In genomic region chr3:113238503-113238902, GRCh38 we compare ENCODE assay signal across 27 cellular contexts. TPM values are rescaled to one million over a fixed set of nuclear protein-coding genes. Genes with fewer than 3 reads are reported as not detected.
"Had no signal": no experiment of that assay in that cellular context is flagged by ENCODE, and none has a peak within 500 bp of the region (broad histone marks: within the 10 kb centered on the region; RNA-seq: fewer than 3 reads in every experiment).

No MANE protein-coding gene starts in this region.

- ATAC-seq: activated CD8-positive, alpha-beta memory T cell treated with anti-CD3 and anti-CD28 coated beads, Interleukin-2, amount 10 ng/mL, durations not matched to agents 7 days and 5 days; activated CD8-positive, alpha-beta T cell treated with anti-CD3 and anti-CD28 coated beads for 36 hours; activated naive CD8-positive, alpha-beta T cell treated with anti-CD3 and anti-CD28 coated beads, Interleukin-2, amount 50 U/mL, for 24 hours; esophagus mucosa; left lung; naive thymus-derived CD8-positive, alpha-beta T cell; right cardiac atrium; stimulated activated naive CD8-positive, alpha-beta T cell treated with anti-CD3 and anti-CD28 coated beads, Interleukin-15, amount 100 ng/mL, for 72 hours had no signal

- H3K36me3 ChIP-seq: left lung, neutrophil, ovary had no signal

- H3K27ac Mint-ChIP-seq: activated CD4-positive, alpha-beta T cell treated with anti-CD3 and anti-CD28 coated beads, Interleukin-2, amount 10 ng/mL, durations not matched to agents 7 days and 5 days; activated CD8-positive, alpha-beta memory T cell treated with anti-CD3 and anti-CD28 coated beads, Interleukin-2, amount 10 ng/mL, durations not matched to agents 7 days and 5 days; activated CD8-positive, alpha-beta T cell treated with anti-CD3 and anti-CD28 coated beads for 36 hours; activated naive CD8-positive, alpha-beta T cell treated with anti-CD3 and anti-CD28 coated beads, Interleukin-2, amount 50 U/mL, for 24 hours; activated T-helper 1 cell treated with anti-CD3 and anti-CD28 coated beads, Interleukin-12 subunit alpha, Interleukin-12 subunit beta, Interleukin-2, Interleukin-4 antibody, amounts not matched to agents 30 ng/mL and 10 ng/mL and 1 ng/mL, durations not matched to agents 14 hours and 24 hours and 36 hours; naive thymus-derived CD8-positive, alpha-beta T cell; stimulated activated naive CD8-positive, alpha-beta T cell treated with anti-CD3 and anti-CD28 coated beads, Interleukin-15, amount 100 ng/mL, for 72 hours had no signal

- H3K9me3 Mint-ChIP-seq: activated CD4-positive, alpha-beta T cell treated with anti-CD3 and anti-CD28 coated beads, Interleukin-2, amount 10 ng/mL, durations not matched to agents 7 days and 5 days; activated CD8-positive, alpha-beta T cell treated with anti-CD3 and anti-CD28 coated beads for 36 hours; activated naive CD8-positive, alpha-beta T cell treated with anti-CD3 and anti-CD28 coated beads, Interleukin-2, amount 50 U/mL, for 24 hours; activated T-helper 1 cell treated with anti-CD3 and anti-CD28 coated beads, Interleukin-12 subunit alpha, Interleukin-12 subunit beta, Interleukin-2, Interleukin-4 antibody, amounts not matched to agents 30 ng/mL and 10 ng/mL and 1 ng/mL, durations not matched to agents 14 hours and 24 hours and 36 hours; mesothelial cell of epicardium; naive thymus-derived CD8-positive, alpha-beta T cell; stimulated activated naive CD8-positive, alpha-beta T cell treated with anti-CD3 and anti-CD28 coated beads, Interleukin-15, amount 100 ng/mL, for 72 hours had no signal

- H3K9me3 ChIP-seq: left lung, neutrophil, ovary, tibial artery had no signal

- FAIRE-seq: frontal cortex had no signal

- H3K4me1 ChIP-seq: left lung had no signal

- H3K4me3 Mint-ChIP-seq: activated CD4-positive, alpha-beta T cell treated with anti-CD3 and anti-CD28 coated beads, Interleukin-2, amount 10 ng/mL, durations not matched to agents 7 days and 5 days; activated CD8-positive, alpha-beta memory T cell treated with anti-CD3 and anti-CD28 coated beads, Interleukin-2, amount 10 ng/mL, durations not matched to agents 7 days and 5 days; activated CD8-positive, alpha-beta T cell treated with anti-CD3 and anti-CD28 coated beads for 36 hours; activated naive CD8-positive, alpha-beta T cell treated with anti-CD3 and anti-CD28 coated beads, Interleukin-2, amount 50 U/mL, for 24 hours; activated T-helper 1 cell treated with anti-CD3 and anti-CD28 coated beads, Interleukin-12 subunit alpha, Interleukin-12 subunit beta, Interleukin-2, Interleukin-4 antibody, amounts not matched to agents 30 ng/mL and 10 ng/mL and 1 ng/mL, durations not matched to agents 14 hours and 24 hours and 36 hours; mesothelial cell of epicardium; naive thymus-derived CD8-positive, alpha-beta T cell; stimulated activated naive CD8-positive, alpha-beta T cell treated with anti-CD3 and anti-CD28 coated beads, Interleukin-15, amount 100 ng/mL, for 72 hours had no signal

- DNase-seq: activated CD4-positive, alpha-beta T cell treated with anti-CD3 and anti-CD28 coated beads, Interleukin-2, amount 10 ng/mL, durations not matched to agents 7 days and 5 days; activated CD4-positive, CD25-positive, alpha-beta regulatory T cell treated with anti-CD3 and anti-CD28 coated beads, Interleukin-2, amount 50 U/mL, for 72 hours; activated CD8-positive, alpha-beta memory T cell treated with anti-CD3 and anti-CD28 coated beads, Interleukin-2, amount 10 ng/mL, durations not matched to agents 7 days and 5 days; activated CD8-positive, alpha-beta T cell treated with anti-CD3 and anti-CD28 coated beads for 36 hours; activated gamma-delta T cell; activated naive CD4-positive, alpha-beta T cell treated with anti-CD3 and anti-CD28 coated beads, Interleukin-2, amount 50 U/mL, for 16 hours; activated naive CD8-positive, alpha-beta T cell treated with anti-CD3 and anti-CD28 coated beads, Interleukin-2, amount 50 U/mL, for 24 hours; activated T-cell treated with anti-CD3 and anti-CD28 coated beads for 4 hours; dermis blood vessel endothelial cell; effector CD8-positive, alpha-beta T cell; glutamatergic neuron; hippocampal formation; kidney glomerular epithelial cell; left lung; naive thymus-derived CD8-positive, alpha-beta T cell; ovary; right cardiac atrium; stimulated activated CD4-positive, alpha-beta T cell treated with anti-CD3 and anti-CD28 coated beads, Interleukin-12 subunit alpha, Interleukin-12 subunit beta, amount 100 ng/mL, for 4 hours; stimulated activated naive CD8-positive, alpha-beta T cell treated with anti-CD3 and anti-CD28 coated beads, Interleukin-15, amount 100 ng/mL, for 72 hours; tibial artery had no signal

- H3K27me3 ChIP-seq: ovary, tibial artery had no signal

- H3K36me3 Mint-ChIP-seq: activated CD8-positive, alpha-beta memory T cell treated with anti-CD3 and anti-CD28 coated beads, Interleukin-2, amount 10 ng/mL, durations not matched to agents 7 days and 5 days; naive thymus-derived CD8-positive, alpha-beta T cell had no signal

- H3K27ac ChIP-seq: left lung, neutrophil, tibial artery, VCaP had no signal

- H3K4me3 ChIP-seq: left lung, lung, ovary, tibial artery had no signal

RNA-seq across cellular contexts. Expression of gene BOC, which starts 27.1 kb away (rescaled TPM):
- total RNA-seq: activated CD4-positive, alpha-beta T cell treated with anti-CD3 and anti-CD28 coated beads, Interleukin-2, amount 10 ng/mL, durations not matched to agents 7 days and 5 days; activated CD8-positive, alpha-beta memory T cell treated with anti-CD3 and anti-CD28 coated beads, Interleukin-2, amount 10 ng/mL, durations not matched to agents 7 days and 5 days; naive thymus-derived CD8-positive, alpha-beta T cell had no signal
- polyA plus RNA-seq: naive thymus-derived CD8-positive, alpha-beta T cell had no signal
